Comparison of ENCODE assay signal across 9 cellular contexts in genomic region chr10:131223422-131223821, GRCh38.
"Had no signal": no experiment of that assay in that cellular context is flagged by ENCODE, and none has a peak within 500 bp of the region (broad histone marks: within the 10 kb centered on the region; RNA-seq: fewer than 3 reads in every experiment).

No MANE protein-coding gene starts in this region.

- H3K4me1 ChIP-seq: HAP-1 had no signal

- H3K4me1 Mint-ChIP-seq: GM23338, IgD-negative memory B cell had no signal

- H3K36me3 ChIP-seq: HAP-1 had no signal

- H3K9ac ChIP-seq: KMS-11 had no signal

- H2AFZ ChIP-seq: GM23338 had no signal

- H3K4me2 ChIP-seq: GM23338, KMS-11 had no signal

- ATAC-seq: GM23338, HCT116 had no signal

- H3K27me3 Mint-ChIP-seq: IgD-negative memory B cell had no signal

- H3K4me3 Mint-ChIP-seq: GM23338, HFFc6, IgD-negative memory B cell had no signal

- H3K27ac Mint-ChIP-seq: GM23338, HFFc6, IgD-negative memory B cell had no signal

- H3K4me3 ChIP-seq: GM23338, HAP-1 had no signal

- DNase-seq: H7, HFFc6, KBM-7 had no signal

- H3K36me3 Mint-ChIP-seq: IgD-negative memory B cell had no signal

- H3K27ac ChIP-seq: KMS-11 had no signal

- H3K9me3 ChIP-seq: HAP-1 had no signal

- FAIRE-seq: HTR-8/SVneo had no signal
